In genomic region chr6:41730531-41731436, GRCh38 we compare ENCODE assay signal across 14 cellular contexts. TPM values are rescaled to one million over a fixed set of nuclear protein-coding genes. Genes with fewer than 3 reads are reported as not detected.
DNase-seq lines count a peak whose midpoint lies in the region; ATAC-seq, FAIRE-seq and TF ChIP-seq lines count a peak whose summit lies in the region.
"Had no signal": no experiment of that assay in that cellular context is flagged by ENCODE, and none has a peak within 500 bp of the region (broad histone marks: within the 10 kb centered on the region; RNA-seq: fewer than 3 reads in every experiment).

No MANE protein-coding gene starts in this region.

- no peak overlapping the region for H3K4me3 Mint-ChIP-seq in activated CD4-positive, alpha-beta T cell treated with anti-CD3 and anti-CD28 coated beads, Interleukin-2, amount 10 ng/mL, durations not matched to agents 24 days and 14 days

- ATAC-seq in HG03108 (IDR thresholded peaks at IDR 0.05; ENCODE audit: unreplicated experiment), result no peak

- no peak for FAIRE-seq in RCC 7860 (lab: Jason Lieb, UNC)

- no peaks in the 10 kb centered on the region for H3K27me3 Mint-ChIP-seq in activated CD4-positive, alpha-beta T cell treated with anti-CD3 and anti-CD28 coated beads, Interleukin-2, amount 10 ng/mL, durations not matched to agents 24 days and 14 days

- TF ChIP-seq CTCF in fibroblast of villous mesenchyme (IDR thresholded peaks at IDR 0.05; ENCODE audit: insufficient read depth, low read depth, low read length), result no peak

- H3K36me3 Mint-ChIP-seq in activated CD4-positive, alpha-beta T cell treated with anti-CD3 and anti-CD28 coated beads, Interleukin-2, amount 10 ng/mL, durations not matched to agents 24 days and 14 days (ENCODE audit: low read depth), result no peaks in the 10 kb centered on the region

- peak overlapping the region; percentile 99 for H3K27ac ChIP-seq in substantia nigra (ENCODE audit: low read depth, low read length, poor library complexity, severe bottlenecking)
- H3K27ac ChIP-seq: WERI-Rb-1 had no signal

- intact Hi-C loops in activated CD4-positive, alpha-beta T cell treated with anti-CD3 and anti-CD28 coated beads, Interleukin-2, amount 10 ng/mL, durations not matched to agents 24 days and 14 days (cut with micrococcal nuclease), result loop anchor here (10.0 kb wide), 1 partner anchor 656 kb away; the partner anchor contains the start of genes NFYA and OARD1

- DNase-seq in activated CD4-positive, alpha-beta T cell treated with anti-CD3 and anti-CD28 coated beads, Interleukin-2, amount 10 ng/mL, durations not matched to agents 24 days and 14 days, result no peak
- no peak for DNase-seq in activated CD4-positive, alpha-beta T cell treated with anti-CD3 and anti-CD28 coated beads for 4 hours
- peak; percentile 43 for DNase-seq in RCC 7860 (ENCODE audit: low spot score)
- DNase-seq in fibroblast of villous mesenchyme (ENCODE audit: low read depth), result peak; percentile 36
- peak in 5 of 49 donors; percentile 22 to 43 (median 24) for DNase-seq in substantia nigra (lab: John Stamatoyannopoulos, UW)
- no peak for DNase-seq in DMS53 treated with DMSO at 0.1 percent for 48 hours (lab: John Stamatoyannopoulos, UW; ENCODE audit: unreplicated experiment)
- no peak for DNase-seq in NCI-H128 (lab: John Stamatoyannopoulos, UW; ENCODE audit: unreplicated experiment)
- DNase-seq: activated naive CD4-positive, alpha-beta T cell; esophagus squamous epithelium; NCI-H774; WERI-Rb-1 had no signal

- peak overlapping the region; percentile 43 for H3K27ac Mint-ChIP-seq in activated CD4-positive, alpha-beta T cell treated with anti-CD3 and anti-CD28 coated beads, Interleukin-2, amount 10 ng/mL, durations not matched to agents 24 days and 14 days

- H3K4me1 Mint-ChIP-seq in activated CD4-positive, alpha-beta T cell treated with anti-CD3 and anti-CD28 coated beads, Interleukin-2, amount 10 ng/mL, durations not matched to agents 24 days and 14 days, result peaks cover 40% of the 10 kb centered on the region

- H3K9me3 Mint-ChIP-seq in activated CD4-positive, alpha-beta T cell treated with anti-CD3 and anti-CD28 coated beads, Interleukin-2, amount 10 ng/mL, durations not matched to agents 24 days and 14 days, result no peaks in the 10 kb centered on the region

- no peak overlapping the region for H3K4me3 ChIP-seq in fibroblast of villous mesenchyme (ENCODE audit: low read depth, low read length)

RNA-seq across cellular contexts. Expression of gene TFEB, which starts 4.6 kb away (rescaled TPM):
- total RNA-seq in activated CD4-positive, alpha-beta T cell treated with anti-CD3 and anti-CD28 coated beads, Interleukin-2, amount 10 ng/mL, durations not matched to agents 24 days and 14 days, result 14.1 and 14.9 TPM in 2 replicates
- 3.0 and 5.2 TPM in 2 replicates for total RNA-seq in fibroblast of villous mesenchyme

RNA-seq across cellular contexts. Expression of gene PGC, which starts 16.4 kb away (rescaled TPM):
- not detected in 2 replicates for total RNA-seq in activated CD4-positive, alpha-beta T cell treated with anti-CD3 and anti-CD28 coated beads, Interleukin-2, amount 10 ng/mL, durations not matched to agents 24 days and 14 days
- not detected in 2 replicates for total RNA-seq in fibroblast of villous mesenchyme
- total RNA-seq: lung microvascular endothelial cell, subcutaneous adipose tissue had no signal

RNA-seq across cellular contexts. Expression of gene FRS3, which starts 48.9 kb away (rescaled TPM):
- total RNA-seq in activated CD4-positive, alpha-beta T cell treated with anti-CD3 and anti-CD28 coated beads, Interleukin-2, amount 10 ng/mL, durations not matched to agents 24 days and 14 days, result 4.7 and 6.8 TPM in 2 replicates
- total RNA-seq in fibroblast of villous mesenchyme, result 1.3 TPM in 2 replicates

RNA-seq across cellular contexts. Expression of gene PRICKLE4, which starts 49.8 kb away (rescaled TPM):
- total RNA-seq in activated CD4-positive, alpha-beta T cell treated with anti-CD3 and anti-CD28 coated beads, Interleukin-2, amount 10 ng/mL, durations not matched to agents 24 days and 14 days, result not detected in 2 replicates
- 0.64 and 0.86 TPM in 2 replicates for total RNA-seq in fibroblast of villous mesenchyme

RNA-seq across cellular contexts. Expression of gene TOMM6, which starts 56.7 kb away (rescaled TPM):
- 367 and 376 TPM in 2 replicates for total RNA-seq in activated CD4-positive, alpha-beta T cell treated with anti-CD3 and anti-CD28 coated beads, Interleukin-2, amount 10 ng/mL, durations not matched to agents 24 days and 14 days
- total RNA-seq in fibroblast of villous mesenchyme, result 67.3 and 70.0 TPM in 2 replicates

Comparison
In these comparisons a context has a peak if more than half of its experiments do, and no peak if none do; other contexts are left out.
1. DNase-seq: peak in RCC 7860 (single experiment) and fibroblast of villous mesenchyme (single experiment); none in activated CD4-positive, alpha-beta T cell treated with anti-CD3 and anti-CD28 coated beads, Interleukin-2, amount 10 ng/mL, durations not matched to agents 24 days and 14 days (single experiment), activated CD4-positive, alpha-beta T cell treated with anti-CD3 and anti-CD28 coated beads for 4 hours (0 of 2), DMS53 treated with DMSO at 0.1 percent for 48 hours (single experiment) and NCI-H128 (single experiment).